ENCODE assay signal across 18 cellular contexts in the genomic region with DNA sequence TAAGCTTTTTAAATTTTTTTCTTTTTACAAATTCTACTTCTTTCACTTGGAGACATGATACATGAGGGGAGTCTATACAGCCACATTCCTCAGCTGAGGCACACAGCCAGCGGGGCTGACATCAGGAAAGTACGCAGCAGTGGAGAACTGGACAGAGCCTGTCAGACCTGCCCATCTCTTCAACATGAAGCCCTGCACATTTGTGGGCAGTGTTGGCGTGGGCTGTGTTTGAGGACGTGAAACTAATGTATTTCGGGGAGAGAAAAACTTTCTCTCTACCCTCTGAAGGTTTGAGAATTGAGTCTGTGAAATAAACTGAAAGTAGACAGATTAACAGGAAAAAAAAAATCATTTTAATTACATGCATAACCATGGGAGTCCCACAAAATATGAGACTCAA.
DNase-seq lines count a peak whose midpoint lies in the region; ATAC-seq and TF ChIP-seq lines count a peak whose summit lies in the region.
"Had no signal": no experiment of that assay in that cellular context is flagged by ENCODE, and none has a peak within 500 bp of the region (broad histone marks: within the 10 kb centered on the region; RNA-seq: fewer than 3 reads in every experiment).

No MANE protein-coding gene starts in this region.

- WGBS in gastroesophageal sphincter (ENCODE audit: low coverage in 1 of 2), 2 donors = 30 to 34% methylated on average over 4 to 5 of the region's 5 CpGs

- peaks cover 0 to 5% (median 0%) of the 10 kb centered on the region in 3 donors for H3K9me3 ChIP-seq in gastroesophageal sphincter
- H3K9me3 ChIP-seq: HAP-1 had no signal

- no peaks in the 10 kb centered on the region for H3K27me3 Mint-ChIP-seq in endothelial cell (ENCODE audit: unreplicated experiment)

- no peak overlapping the region for H3K4me3 ChIP-seq in gastroesophageal sphincter
- H3K4me3 ChIP-seq: HAP-1 had no signal

- peaks cover 14% of the 10 kb centered on the region for H3K4me1 Mint-ChIP-seq in endothelial cell (ENCODE audit: unreplicated experiment)
- H3K4me1 Mint-ChIP-seq: B cell had no signal

- peak overlapping the region; percentile 73 for H3K27ac Mint-ChIP-seq in endothelial cell (ENCODE audit: unreplicated experiment)
- H3K27ac Mint-ChIP-seq: B cell; CD4-positive, alpha-beta T cell had no signal

- ATAC-seq in HG03469 (IDR thresholded peaks at IDR 0.05; ENCODE audit: unreplicated experiment) (peak; percentile 49), gastroesophageal sphincter (no peak), HG02938 (IDR thresholded peaks at IDR 0.05; ENCODE audit: unreplicated experiment) (no peak)
- ATAC-seq in activated CD4-positive, CD25-positive, alpha-beta regulatory T cell treated with anti-CD3 and anti-CD28 coated beads, Interleukin-2, amount 50 U/mL, for 24 hours = no peak

- H3K4me1 ChIP-seq in gastroesophageal sphincter = no peaks in the 10 kb centered on the region
- H3K4me1 ChIP-seq: HAP-1 had no signal

- H3K36me3 ChIP-seq in gastroesophageal sphincter = no peaks in the 10 kb centered on the region
- H3K36me3 ChIP-seq: HAP-1 had no signal

- no peak for TF ChIP-seq EP300 in gastroesophageal sphincter (IDR thresholded peaks at IDR 0.05)

- no peak for TF ChIP-seq CTCF in GM13976 (IDR thresholded peaks at IDR 0.05; ENCODE audit: borderline replicate concordance, control extremely low read depth, extremely low read depth, insufficient read depth, missing control alignments)
- TF ChIP-seq CTCF in endothelial cell (IDR thresholded peaks at IDR 0.05; ENCODE audit: unreplicated experiment) = no peak
- TF ChIP-seq CTCF in gastroesophageal sphincter (IDR thresholded peaks at IDR 0.05) = no peak

- peaks cover 7% of the 10 kb centered on the region for H3K27me3 ChIP-seq in gastroesophageal sphincter

- H3K4me3 Mint-ChIP-seq in endothelial cell (ENCODE audit: unreplicated experiment) = no peak overlapping the region
- H3K4me3 Mint-ChIP-seq: B cell; CD4-positive, alpha-beta T cell had no signal

- TF ChIP-seq POLR2A in gastroesophageal sphincter (IDR thresholded peaks at IDR 0.05) = no peak

- no peaks in the 10 kb centered on the region for H3K9me3 Mint-ChIP-seq in endothelial cell (ENCODE audit: unreplicated experiment)
- H3K9me3 Mint-ChIP-seq: CD4-positive, alpha-beta T cell had no signal

- peak; percentile 18 for DNase-seq in Daoy (ENCODE audit: low read depth)
- DNase-seq in GM13976 (ENCODE audit: low spot score) = peak; percentile 38
- no peak for DNase-seq in endothelial cell (ENCODE audit: low spot score)
- DNase-seq in NCI-H1048 (lab: John Stamatoyannopoulos, UW) = no peak
- DNase-seq: ACHN; CD4-positive, alpha-beta T cell; DMS79; NCI-H1436 treated with DMSO at 0.1 percent for 48 hours; NCI-H2081; NCI-H510A treated with DMSO at 0.1 percent for 48 hours; SHP77 treated with DMSO at 0.1 percent for 48 hours; SW 1271 had no signal

- H3K36me3 Mint-ChIP-seq in endothelial cell (ENCODE audit: low read depth, unreplicated experiment) = no peaks in the 10 kb centered on the region

- no peak overlapping the region for H3K27ac ChIP-seq in gastroesophageal sphincter

- in situ Hi-C loops in GM13976 (cut with MboI; ENCODE audit: low sequenced_read_pairs, unreplicated experiment) = no loop called here

Comparison
In these comparisons a context has a peak if more than half of its experiments do, and no peak if none do; other contexts are left out.
1. DNase-seq: peak in Daoy (single experiment) and GM13976 (single experiment); none in endothelial cell (single experiment) and NCI-H1048 (single experiment).